In genomic region chr10:93319855-93320254, GRCh38 we compare ENCODE assay signal across 19 cellular contexts.
A peak's percentile ranks its signal among the peaks of the same experiment; 100 is the strongest.
DNase-seq lines count a peak whose midpoint lies in the region; TF ChIP-seq lines count a peak whose summit lies in the region.
"Had no signal": no experiment of that assay in that cellular context is flagged by ENCODE, and none has a peak within 500 bp of the region (broad histone marks: within the 10 kb centered on the region; RNA-seq: fewer than 3 reads in every experiment).

No MANE protein-coding gene starts in this region.

- no peaks in the 10 kb centered on the region for H3K79me2 ChIP-seq in mesendoderm (ENCODE audit: control insufficient read depth, insufficient read depth, low read length)

- TF ChIP-seq CTCF in VCaP (conservative IDR thresholded peaks at IDR 0.05) = no peak

- H3K4me1 Mint-ChIP-seq in activated naive CD4-positive, alpha-beta T cell treated with anti-CD3 and anti-CD28 coated beads for 36 hours (ENCODE audit: low read depth) = no peaks in the 10 kb centered on the region
- H3K4me1 Mint-ChIP-seq: activated CD4-positive, alpha-beta T cell treated with anti-CD3 and anti-CD28 coated beads for 36 hours; naive thymus-derived CD8-positive, alpha-beta T cell had no signal

- peak overlapping the region; percentile 81 for H3K18ac ChIP-seq in mesendoderm (ENCODE audit: low read length)

- H3K23ac ChIP-seq in mesendoderm (ENCODE audit: low read length) = no peak overlapping the region

- peaks cover 12% of the 10 kb centered on the region for H3K4me1 ChIP-seq in mesendoderm (ENCODE audit: control insufficient read depth, low read depth, low read length)
- H3K4me1 ChIP-seq: BE2C, esophagus squamous epithelium, heart right ventricle, vagina had no signal

- no peaks in the 10 kb centered on the region for H3K36me3 Mint-ChIP-seq in activated naive CD4-positive, alpha-beta T cell treated with anti-CD3 and anti-CD28 coated beads for 36 hours (ENCODE audit: low read depth)
- H3K36me3 Mint-ChIP-seq: naive thymus-derived CD8-positive, alpha-beta T cell had no signal

- H3K27me3 Mint-ChIP-seq in activated naive CD4-positive, alpha-beta T cell treated with anti-CD3 and anti-CD28 coated beads for 36 hours (ENCODE audit: low read depth) = peaks cover 9% of the 10 kb centered on the region
- H3K27me3 Mint-ChIP-seq: activated CD4-positive, alpha-beta T cell treated with anti-CD3 and anti-CD28 coated beads for 36 hours had no signal

- H3K9ac ChIP-seq in mesendoderm (ENCODE audit: low read length) = no peak overlapping the region

- H3K27me3 ChIP-seq in mesendoderm (ENCODE audit: insufficient read depth, low read length, poor library complexity) = no peaks in the 10 kb centered on the region
- H3K27me3 ChIP-seq: BE2C, esophagus squamous epithelium, heart right ventricle, vagina had no signal

- peak overlapping the region; percentile 2 for H2BK120ac ChIP-seq in mesendoderm (ENCODE audit: low read depth, low read length)

- no peaks in the 10 kb centered on the region for H3K9me3 Mint-ChIP-seq in activated naive CD4-positive, alpha-beta T cell treated with anti-CD3 and anti-CD28 coated beads for 36 hours
- H3K9me3 Mint-ChIP-seq: naive thymus-derived CD8-positive, alpha-beta T cell had no signal

- no peak overlapping the region for H4K8ac ChIP-seq in mesendoderm (ENCODE audit: low read depth, low read length)

- no peaks in the 10 kb centered on the region for H3K79me1 ChIP-seq in mesendoderm (ENCODE audit: low read length)

- intact Hi-C loops in activated naive CD4-positive, alpha-beta T cell treated with anti-CD3 and anti-CD28 coated beads for 36 hours (cut with micrococcal nuclease) = no loop called here

- peak overlapping the region; percentile 75 for H2AK5ac ChIP-seq in mesendoderm (ENCODE audit: low read length)

- peak overlapping the region; percentile 93 for H3K4ac ChIP-seq in mesendoderm (ENCODE audit: low read depth, low read length)

- H3K4me3 ChIP-seq in mesendoderm (ENCODE audit: low read length) = no peak overlapping the region
- H3K4me3 ChIP-seq: esophagus squamous epithelium, heart right ventricle, vagina had no signal

- H3K4me3 Mint-ChIP-seq in activated naive CD4-positive, alpha-beta T cell treated with anti-CD3 and anti-CD28 coated beads for 36 hours = no peak overlapping the region
- H3K4me3 Mint-ChIP-seq: activated CD4-positive, alpha-beta T cell treated with anti-CD3 and anti-CD28 coated beads for 36 hours; naive thymus-derived CD8-positive, alpha-beta T cell had no signal

- H2BK15ac ChIP-seq in mesendoderm (replicated peaks; ENCODE audit: low read depth) = no peak overlapping the region

- in situ Hi-C loops in KBM-7 (cut with MboI; ENCODE audit: low pct_unique_long_range_greater_than_20kb, low sequenced_read_pairs) = no loop called here

- no CpG with 5 or more reads among the region's 8 CpGs for WGBS in mesendoderm (ENCODE audit: extremely low coverage, insufficient coverage, low lambda C conversion rate)

- no peak overlapping the region for H3K4me2 ChIP-seq in mesendoderm (ENCODE audit: low read length)

- H2BK5ac ChIP-seq in mesendoderm (ENCODE audit: low read length) = peak overlapping the region; percentile 53

- H4K5ac ChIP-seq in mesendoderm (ENCODE audit: low read length) = peak overlapping the region; percentile 92

- peak overlapping the region; percentile 57 for H3K56ac ChIP-seq in mesendoderm (ENCODE audit: low read length)

- no peaks in the 10 kb centered on the region for H3K36me3 ChIP-seq in mesendoderm (ENCODE audit: control insufficient read depth, insufficient read depth, low read length)
- H3K36me3 ChIP-seq: BE2C had no signal

- DNase-seq in COR-L47 (lab: John Stamatoyannopoulos, UW) (peak; percentile 22), NCI-H1105 (lab: John Stamatoyannopoulos, UW) (peak; percentile 75), mesendoderm (no peak), KBM-7 (no peak), hypothalamus (lab: John Stamatoyannopoulos, UW) (no peak)
- DNase-seq in activated naive CD4-positive, alpha-beta T cell treated with anti-CD3 and anti-CD28 coated beads for 36 hours = no peak
- DNase-seq: activated CD4-positive, alpha-beta T cell treated with anti-CD3 and anti-CD28 coated beads for 36 hours; activated effector memory CD4-positive, alpha-beta T cell treated with Interleukin-2 at 50 U/mL for 16 hours; BE2C; central memory CD4-positive, alpha-beta T cell; esophagus squamous epithelium; heart right ventricle; naive thymus-derived CD8-positive, alpha-beta T cell; RPMI8226; small intestine; stimulated activated CD8-positive, alpha-beta memory T cell treated with anti-CD3 and anti-CD28 coated beads, Interleukin-4, amount 100 ng/mL, for 48 hours; SW 1271 had no signal

- H3K27ac ChIP-seq in VCaP (peak overlapping the region; percentile 24; the same call in 1 of the 2 replicates), mesendoderm (ENCODE audit: low read depth, low read length) (no peak overlapping the region)
- H3K27ac ChIP-seq: esophagus squamous epithelium, heart right ventricle, vagina had no signal

- H3K27ac Mint-ChIP-seq in activated naive CD4-positive, alpha-beta T cell treated with anti-CD3 and anti-CD28 coated beads for 36 hours = no peak overlapping the region
- H3K27ac Mint-ChIP-seq: activated CD4-positive, alpha-beta T cell treated with anti-CD3 and anti-CD28 coated beads for 36 hours; naive thymus-derived CD8-positive, alpha-beta T cell had no signal

- CTCF ChIA-PET in activated naive CD4-positive, alpha-beta T cell treated with anti-CD3 and anti-CD28 coated beads for 36 hours (lab: Charles Lee) = interaction anchor here (0.9 kb wide), 1 partner anchor 435 kb away, joined by 8 read pairs; no protein-coding TSS in a partner anchor

Comparison
In these comparisons a context has a peak if more than half of its experiments do, and no peak if none do; other contexts are left out.
1. DNase-seq: peak in COR-L47 (single experiment) and NCI-H1105 (single experiment); none in mesendoderm (single experiment), activated naive CD4-positive, alpha-beta T cell treated with anti-CD3 and anti-CD28 coated beads for 36 hours (single experiment), KBM-7 (single experiment) and hypothalamus (0 of 51).